In genomic region chr12:16021026-16021425, GRCh38 we compare ENCODE assay signal across 22 cellular contexts.
"Had no signal": no experiment of that assay in that cellular context is flagged by ENCODE, and none has a peak within 500 bp of the region (broad histone marks: within the 10 kb centered on the region; RNA-seq: fewer than 3 reads in every experiment).

No MANE protein-coding gene starts in this region.

- H3K9me3 ChIP-seq: colonic mucosa, esophagus muscularis mucosa, gastroesophageal sphincter, lower lobe of right lung had no signal

- DNase-seq: cortex of kidney; effector CD8-positive, alpha-beta T cell; effector memory CD8-positive, alpha-beta T cell; foreskin keratinocyte; heart left ventricle; hypothalamus; immature natural killer cell; islet precursor cell; kidney; kidney glomerular epithelial cell; left lung; left ventricle myocardium superior; lower lobe of right lung; mesenchymal stem cell; naive thymus-derived CD4-positive, alpha-beta T cell; natural killer cell had no signal

- H3K36me3 ChIP-seq: colonic mucosa, lower lobe of right lung had no signal

- H3K4me2 ChIP-seq: hepatocyte had no signal

- H3K27ac ChIP-seq: colonic mucosa, esophagus muscularis mucosa, foreskin keratinocyte, gastroesophageal sphincter, heart left ventricle, hepatocyte, left lung, lower lobe of right lung had no signal

- H3K4me1 ChIP-seq: colonic mucosa, esophagus muscularis mucosa, foreskin keratinocyte, heart left ventricle, left lung, lower lobe of right lung had no signal

- FAIRE-seq: endothelial cell of umbilical vein, frontal cortex, kidney had no signal

- H3K4me3 ChIP-seq: colonic mucosa, esophagus muscularis mucosa, gastroesophageal sphincter, heart left ventricle, hepatocyte, left lung, lower lobe of right lung had no signal

- ATAC-seq: effector memory CD8-positive, alpha-beta T cell; foreskin keratinocyte; gastroesophageal sphincter; heart left ventricle; left lung; left ventricle myocardium superior; lower lobe of right lung; naive thymus-derived CD4-positive, alpha-beta T cell; natural killer cell had no signal
